In the genomic region with DNA sequence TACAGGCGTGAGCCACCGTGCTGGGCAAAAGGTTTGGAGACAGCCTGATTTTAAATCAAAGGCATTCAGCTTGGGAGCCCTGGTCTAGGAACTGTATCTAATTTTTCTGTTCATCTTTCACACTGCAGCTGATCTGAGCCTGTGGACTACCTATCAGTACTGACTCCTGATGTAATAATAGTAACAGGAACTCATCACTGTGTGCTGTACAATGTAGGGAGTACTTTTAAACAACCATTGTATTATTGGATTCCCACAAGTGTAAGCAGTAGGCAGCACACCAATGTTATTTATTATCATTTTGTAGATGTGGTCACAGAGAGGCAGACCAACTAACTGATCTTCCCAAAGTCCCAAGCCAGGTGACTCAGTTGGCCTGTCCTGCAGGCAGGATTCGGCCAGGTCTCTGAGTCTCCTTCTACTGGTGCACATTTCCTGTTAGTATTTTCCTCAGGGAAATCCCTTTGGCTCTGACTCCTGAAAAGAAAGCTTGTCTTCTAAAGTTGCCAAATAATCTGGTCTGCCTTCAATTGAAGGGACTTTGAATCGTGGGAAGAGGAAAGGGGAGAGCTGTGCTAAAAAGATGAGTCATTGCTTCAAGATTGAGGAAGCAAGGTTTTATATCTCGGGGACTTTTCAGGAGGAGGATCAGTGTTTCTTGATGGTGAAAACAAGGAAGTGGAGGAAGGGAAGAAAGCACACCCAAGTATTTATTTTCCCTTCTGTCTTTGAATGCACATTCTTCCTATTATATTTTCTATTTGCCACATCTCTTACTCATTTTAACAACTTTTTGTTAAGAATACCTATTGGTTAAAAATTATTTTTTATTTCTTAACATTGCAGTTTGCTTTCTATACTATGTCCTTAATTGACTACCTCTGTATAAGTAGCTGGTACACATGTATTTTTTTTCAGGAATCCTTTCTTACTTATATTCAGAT, we compare ENCODE assay signal across 9 cellular contexts. TPM values are rescaled to one million over a fixed set of nuclear protein-coding genes. Genes with fewer than 3 reads are reported as not detected.
DNase-seq lines count a peak whose midpoint lies in the region; ATAC-seq and TF ChIP-seq lines count a peak whose summit lies in the region.
"Had no signal": no experiment of that assay in that cellular context is flagged by ENCODE, and none has a peak within 500 bp of the region (broad histone marks: within the 10 kb centered on the region; RNA-seq: fewer than 3 reads in every experiment).

No MANE protein-coding gene starts in this region.

- H3K4me3 ChIP-seq in ACC112 (ENCODE audit: low read depth, low read length) (no peak overlapping the region), right atrium auricular region (no peak overlapping the region), subcutaneous abdominal adipose tissue (ENCODE audit: low read depth in 1 of 5, low read length in 5 of 5) (peak overlapping the region in 2 of 5 donors; percentile 2 to 20)

- H3K27ac Mint-ChIP-seq in activated T-helper 17 cell treated with anti-CD3 and anti-CD28 coated beads, Interleukin-2, amount 50 U/mL, for 72 hours: peak overlapping the region; percentile 40

- peak; percentile 9 for ATAC-seq in HG03342 (IDR thresholded peaks at IDR 0.05; ENCODE audit: unreplicated experiment)
- ATAC-seq in activated T-helper 17 cell treated with anti-CD3 and anti-CD28 coated beads, Interleukin-2, amount 50 U/mL, for 72 hours (replicated peaks): peak; percentile 35
- no peak for ATAC-seq in GM19324 (IDR thresholded peaks at IDR 0.05; ENCODE audit: low FRiP score, unreplicated experiment)

- peaks cover 6% of the 10 kb centered on the region for H3K9me3 Mint-ChIP-seq in activated T-helper 17 cell treated with anti-CD3 and anti-CD28 coated beads, Interleukin-2, amount 50 U/mL, for 72 hours

- no peak for TF ChIP-seq CTCF in right atrium auricular region (IDR thresholded peaks at IDR 0.05)

- peak overlapping the region in 3 of 5 donors; percentile 6 to 74 (median 15) for H3K9ac ChIP-seq in subcutaneous abdominal adipose tissue (ENCODE audit: low read length in 5 of 5)

- no peaks in the 10 kb centered on the region for H3K27me3 Mint-ChIP-seq in activated T-helper 17 cell treated with anti-CD3 and anti-CD28 coated beads, Interleukin-2, amount 50 U/mL, for 72 hours

- peak overlapping the region; percentile 17 for H2AFZ ChIP-seq in ACC112 (ENCODE audit: low read length, unreplicated experiment)

- no peaks in the 10 kb centered on the region for H3K36me3 Mint-ChIP-seq in activated T-helper 17 cell treated with anti-CD3 and anti-CD28 coated beads, Interleukin-2, amount 50 U/mL, for 72 hours (ENCODE audit: low read depth)
- H3K36me3 Mint-ChIP-seq: brain had no signal

- H3K4me1 ChIP-seq in ACC112 (ENCODE audit: control insufficient read depth, insufficient read depth, low read length, unreplicated experiment) (peaks cover 30% of the 10 kb centered on the region), right atrium auricular region (peaks cover 0 to 79% of the 10 kb centered on the region in 2 donors), subcutaneous abdominal adipose tissue (ENCODE audit: control insufficient read depth in 5 of 5, insufficient read depth in 5 of 5, low read length in 5 of 5) (peaks cover 7 to 51% (median 25%) of the 10 kb centered on the region in 5 donors)

- H3K4me3 Mint-ChIP-seq in activated T-helper 17 cell treated with anti-CD3 and anti-CD28 coated beads, Interleukin-2, amount 50 U/mL, for 72 hours: peak overlapping the region; percentile 60

- no peaks in the 10 kb centered on the region for H3K79me2 ChIP-seq in ACC112 (ENCODE audit: control insufficient read depth, insufficient read depth, low read length, unreplicated experiment)

- peaks cover 35% of the 10 kb centered on the region for H3K4me1 Mint-ChIP-seq in activated T-helper 17 cell treated with anti-CD3 and anti-CD28 coated beads, Interleukin-2, amount 50 U/mL, for 72 hours
- H3K4me1 Mint-ChIP-seq: brain had no signal

- H3K27ac ChIP-seq in ACC112 (ENCODE audit: low read depth, low read length) (peak overlapping the region; percentile 64), right atrium auricular region (peak overlapping the region; percentile 65 to 77), subcutaneous abdominal adipose tissue (ENCODE audit: low read depth, low read length) (peak overlapping the region; percentile 89)

- no peak for DNase-seq in right atrium auricular region (ENCODE audit: low spot score)
- no peak for DNase-seq in NCI-H2107 treated with DMSO at 0.1 percent for 48 hours (lab: John Stamatoyannopoulos, UW; ENCODE audit: unreplicated experiment)
- no peak for DNase-seq in amygdala (lab: John Stamatoyannopoulos, UW)

- H3K36me3 ChIP-seq in ACC112 (ENCODE audit: insufficient read depth, low read length): no peaks in the 10 kb centered on the region
- H3K36me3 ChIP-seq in right atrium auricular region: no peaks in the 10 kb centered on the region
- no peaks in the 10 kb centered on the region for H3K36me3 ChIP-seq in subcutaneous abdominal adipose tissue (ENCODE audit: control insufficient read depth in 5 of 5, insufficient read depth in 5 of 5, low read length in 5 of 5)

- no peaks in the 10 kb centered on the region for H3K27me3 ChIP-seq in ACC112 (ENCODE audit: insufficient read depth, low read length)
- H3K27me3 ChIP-seq in right atrium auricular region: no peaks in the 10 kb centered on the region
- H3K27me3 ChIP-seq in subcutaneous abdominal adipose tissue (ENCODE audit: control insufficient read depth in 5 of 5, insufficient read depth in 4 of 5, low read length in 5 of 5): no peaks in the 10 kb centered on the region

- H3K9me3 ChIP-seq in right atrium auricular region (no peaks in the 10 kb centered on the region), subcutaneous abdominal adipose tissue (ENCODE audit: control insufficient read depth in 5 of 5, low read length in 5 of 5) (no peaks in the 10 kb centered on the region)

RNA-seq across cellular contexts. Expression of gene IFNGR1, which starts 14.6 kb away (rescaled TPM):
- 10 to 100 TPM; 20.9 to 26.9 TPM for total RNA-seq in activated T-helper 17 cell treated with anti-CD3 and anti-CD28 coated beads, Interleukin-2, amount 50 U/mL, for 72 hours
- total RNA-seq in right atrium auricular region: 100 to 1,000 TPM; 111 to 143 TPM
